ENCODE assay signal across 15 cellular contexts in genomic region chr17:46152423-46152822, GRCh38. TPM values are rescaled to one million over a fixed set of nuclear protein-coding genes. Genes with fewer than 3 reads are reported as not detected.
DNase-seq lines count a peak whose midpoint lies in the region; ATAC-seq and TF ChIP-seq lines count a peak whose summit lies in the region.
"Had no signal": no experiment of that assay in that cellular context is flagged by ENCODE, and none has a peak within 500 bp of the region (broad histone marks: within the 10 kb centered on the region; RNA-seq: fewer than 3 reads in every experiment).

No MANE protein-coding gene starts in this region.

- peak overlapping the region in 1 of 5 experiments; percentile 20 for H3K4me3 Mint-ChIP-seq in brain
- no peak overlapping the region for H3K4me3 Mint-ChIP-seq in activated CD4-positive, alpha-beta memory T cell treated with anti-CD3 and anti-CD28 coated beads, Interleukin-2, amount 10 ng/mL, durations not matched to agents 7 days and 5 days
- H3K4me3 Mint-ChIP-seq: HFFc6 had no signal

- H3K27me3 Mint-ChIP-seq in brain: no peaks in the 10 kb centered on the region
- H3K27me3 Mint-ChIP-seq in activated CD4-positive, alpha-beta memory T cell treated with anti-CD3 and anti-CD28 coated beads, Interleukin-2, amount 10 ng/mL, durations not matched to agents 7 days and 5 days: no peaks in the 10 kb centered on the region

- CTCF ChIA-PET in activated CD4-positive, alpha-beta memory T cell treated with anti-CD3 and anti-CD28 coated beads, Interleukin-2, amount 10 ng/mL, durations not matched to agents 7 days and 5 days (lab: Charles Lee): interaction anchor here (0.5 to 3.0 kb wide), 5 partner anchors 35 to 108 kb away, joined by 3 to 11 read pairs (median 6); partner anchors contain the start of gene KANSL1

- TF ChIP-seq POLR2A in uterus (IDR thresholded peaks at IDR 0.05): no peak

- H3K4me1 ChIP-seq in psoas muscle: peaks cover 84% of the 10 kb centered on the region
- H3K4me1 ChIP-seq in uterus: peaks cover 9 to 23% of the 10 kb centered on the region in 2 donors

- H3K36me3 ChIP-seq in psoas muscle (ENCODE audit: insufficient read depth in 1 of 2, low read depth in 1 of 2): no peaks in the 10 kb centered on the region
- no peaks in the 10 kb centered on the region for H3K36me3 ChIP-seq in uterus
- H3K36me3 ChIP-seq: ascending aorta had no signal

- TF ChIP-seq CTCF in brain (conservative IDR thresholded peaks at IDR 0.05) (no peak), psoas muscle (IDR thresholded peaks at IDR 0.05) (no peak), uterus (IDR thresholded peaks at IDR 0.05) (no peak)

- POLR2A ChIA-PET in activated CD4-positive, alpha-beta memory T cell treated with anti-CD3 and anti-CD28 coated beads, Interleukin-2, amount 10 ng/mL, durations not matched to agents 7 days and 5 days (lab: Charles Lee): interaction anchor here (0.7 to 1.4 kb wide), 2 partner anchors 41 to 87 kb away, joined by 3 read pairs; partner anchors contain the start of gene KANSL1

- DNase-seq in NCI-H510A treated with DMSO at 0.1 percent for 48 hours (lab: John Stamatoyannopoulos, UW) (peak; percentile 36), NCI-H510A (lab: John Stamatoyannopoulos, UW) (no peak), NCI-H1417 (lab: John Stamatoyannopoulos, UW) (peak in 2 of 3 experiments; percentile 72 to 91), psoas muscle (no peak), uterus (no peak)
- DNase-seq in activated CD4-positive, alpha-beta memory T cell treated with anti-CD3 and anti-CD28 coated beads, Interleukin-2, amount 10 ng/mL, durations not matched to agents 7 days and 5 days: no peak
- no peak for DNase-seq in NK-92 treated with Interleukin-12 subunit alpha and Interleukin-12 subunit beta, amount 100 ng/mL, for 24 hours (lab: John Stamatoyannopoulos, UW)
- DNase-seq: activated CD8-positive, alpha-beta memory T cell treated with anti-CD3 and anti-CD28 coated beads, Interleukin-2, amount 50 U/mL, for 4 hours; EL; glutamatergic neuron; HFFc6; NCI-H2227 treated with DMSO at 0.1 percent for 48 hours; Right ventricle myocardium superior had no signal

- H3K27me3 ChIP-seq in psoas muscle (ENCODE audit: insufficient read depth in 3 of 3, low read length in 2 of 3) (no peaks in the 10 kb centered on the region), uterus (no peaks in the 10 kb centered on the region)
- H3K27me3 ChIP-seq: ascending aorta had no signal

- peaks cover 91% of the 10 kb centered on the region for H3K4me1 Mint-ChIP-seq in brain
- H3K4me1 Mint-ChIP-seq in activated CD4-positive, alpha-beta memory T cell treated with anti-CD3 and anti-CD28 coated beads, Interleukin-2, amount 10 ng/mL, durations not matched to agents 7 days and 5 days: peaks cover 82% of the 10 kb centered on the region

- 40 to 60% (median 49%) methylated on average over 2 of the region's 2 CpGs for WGBS in psoas muscle, 3 donors

- H3K36me3 Mint-ChIP-seq in brain: peaks cover 47% of the 10 kb centered on the region
- H3K36me3 Mint-ChIP-seq in activated CD4-positive, alpha-beta memory T cell treated with anti-CD3 and anti-CD28 coated beads, Interleukin-2, amount 10 ng/mL, durations not matched to agents 7 days and 5 days (ENCODE audit: low read depth): peaks cover 31% of the 10 kb centered on the region

- H3K9me3 Mint-ChIP-seq in brain: no peaks in the 10 kb centered on the region
- H3K9me3 Mint-ChIP-seq in activated CD4-positive, alpha-beta memory T cell treated with anti-CD3 and anti-CD28 coated beads, Interleukin-2, amount 10 ng/mL, durations not matched to agents 7 days and 5 days: no peaks in the 10 kb centered on the region
- H3K9me3 Mint-ChIP-seq: HFFc6 had no signal

- intact Hi-C loops in psoas muscle (cut with DNase I) (loop anchor here in 1 of 2 donors (2.0 kb wide), 1 partner anchor 14 kb away; no protein-coding TSS in a partner anchor), uterus (cut with DNase I; ENCODE audit: low total_unique reads) (loop anchor here (10.0 kb wide), 1 partner anchor 68 kb away; no protein-coding TSS in a partner anchor)

- H3K9me3 ChIP-seq in psoas muscle (no peaks in the 10 kb centered on the region), uterus (no peaks in the 10 kb centered on the region)
- H3K9me3 ChIP-seq: ascending aorta had no signal

- ATAC-seq in psoas muscle: no peak

- H3K27ac ChIP-seq in psoas muscle (peak overlapping the region; percentile 7), uterus (peak overlapping the region in 1 of 2 donors; percentile 11)
- H3K27ac ChIP-seq: ascending aorta had no signal

- H3K27ac Mint-ChIP-seq in brain: peak overlapping the region in 3 of 5 experiments; percentile 3 to 24 (median 22)
- no peak overlapping the region for H3K27ac Mint-ChIP-seq in activated CD4-positive, alpha-beta memory T cell treated with anti-CD3 and anti-CD28 coated beads, Interleukin-2, amount 10 ng/mL, durations not matched to agents 7 days and 5 days
- H3K27ac Mint-ChIP-seq: HFFc6 had no signal

- no peak overlapping the region for H3K4me3 ChIP-seq in psoas muscle
- no peak overlapping the region for H3K4me3 ChIP-seq in uterus
- H3K4me3 ChIP-seq: ascending aorta had no signal

RNA-seq across cellular contexts. Expression of gene KANSL1, which starts 40.8 kb away (rescaled TPM):
- polyA plus RNA-seq in brain (ENCODE audit: insufficient read depth, low read depth, low replicate concordance): 25.7 TPM
- total RNA-seq in psoas muscle: 10 to 100 TPM; 25.8 to 37.5 (median 34.1) TPM
- 10 to 100 TPM in 1 of 3 donors, 1 to 10 TPM in 2; 6.9 to 15.3 (median 9.8) TPM for polyA plus RNA-seq in psoas muscle
- total RNA-seq in uterus: 100 to 1,000 TPM in 3 of 4 donors, 10 to 100 TPM in 1; 55.8 to 192 (median 146) TPM
- 100 to 1,000 TPM in 1 of 2 experiments, 10 to 100 TPM in 1; 99.5 to 105 TPM for total RNA-seq in activated CD4-positive, alpha-beta memory T cell treated with anti-CD3 and anti-CD28 coated beads, Interleukin-2, amount 10 ng/mL, durations not matched to agents 7 days and 5 days

Comparison
In these comparisons a context has a peak if more than half of its experiments do, and no peak if none do; other contexts are left out.
1. DNase-seq: peak in NCI-H510A treated with DMSO at 0.1 percent for 48 hours (single experiment) and NCI-H1417 (2 of 3); none in NCI-H510A (single experiment), psoas muscle (0 of 2), uterus (0 of 2), activated CD4-positive, alpha-beta memory T cell treated with anti-CD3 and anti-CD28 coated beads, Interleukin-2, amount 10 ng/mL, durations not matched to agents 7 days and 5 days (single experiment) and NK-92 treated with Interleukin-12 subunit alpha and Interleukin-12 subunit beta, amount 100 ng/mL, for 24 hours (single experiment).